Comparison of ENCODE assay signal across 15 cellular contexts in genomic region chr4:118825799-118826198, GRCh38. TPM values are rescaled to one million over a fixed set of nuclear protein-coding genes. Genes with fewer than 3 reads are reported as not detected.
DNase-seq lines count a peak whose midpoint lies in the region; ATAC-seq and TF ChIP-seq lines count a peak whose summit lies in the region.
"Had no signal": no experiment of that assay in that cellular context is flagged by ENCODE, and none has a peak within 500 bp of the region (broad histone marks: within the 10 kb centered on the region; RNA-seq: fewer than 3 reads in every experiment).

No MANE protein-coding gene starts in this region.

- no peaks in the 10 kb centered on the region for H3K9me3 ChIP-seq in sigmoid colon
- no peaks in the 10 kb centered on the region for H3K9me3 ChIP-seq in colonic mucosa

- no peak overlapping the region for H3K4me3 ChIP-seq in sigmoid colon
- H3K4me3 ChIP-seq in colonic mucosa = no peak overlapping the region

- H3K27me3 ChIP-seq in sigmoid colon (no peaks in the 10 kb centered on the region), colonic mucosa (no peaks in the 10 kb centered on the region)

- no peak for TF ChIP-seq CTCF in natural killer cell (IDR thresholded peaks at IDR 0.05)
- no peak for TF ChIP-seq CTCF in sigmoid colon (IDR thresholded peaks at IDR 0.05)
- no peak for TF ChIP-seq CTCF in colonic mucosa (IDR thresholded peaks at IDR 0.05)

- no peak overlapping the region for H3K9ac ChIP-seq in colonic mucosa (ENCODE audit: low read depth in 2 of 2, low read length in 2 of 2)

- no peak overlapping the region for H3K27ac ChIP-seq in sigmoid colon
- H3K27ac ChIP-seq in colonic mucosa = no peak overlapping the region

- H3K4me3 Mint-ChIP-seq in natural killer cell treated with Interleukin-12 subunit alpha and Interleukin-12 subunit beta and Interleukin-15 and Interleukin-18, amount 100 ng/mL, for 72 hours = peak overlapping the region; percentile 4
- no peak overlapping the region for H3K4me3 Mint-ChIP-seq in natural killer cell
- H3K4me3 Mint-ChIP-seq: neural crest cell had no signal

- no peaks in the 10 kb centered on the region for H3K9me3 Mint-ChIP-seq in natural killer cell treated with Interleukin-12 subunit alpha and Interleukin-12 subunit beta and Interleukin-15 and Interleukin-18, amount 100 ng/mL, for 72 hours
- H3K9me3 Mint-ChIP-seq in natural killer cell = no peaks in the 10 kb centered on the region
- H3K9me3 Mint-ChIP-seq: neural crest cell had no signal

- no peak for DNase-seq in natural killer cell treated with Interleukin-12 subunit alpha and Interleukin-12 subunit beta and Interleukin-15 and Interleukin-18, amount 100 ng/mL, for 72 hours (ENCODE audit: low spot score)
- no peak for DNase-seq in natural killer cell
- DNase-seq in sigmoid colon = no peak
- no peak for DNase-seq in COLO668 (lab: John Stamatoyannopoulos, UW; ENCODE audit: unreplicated experiment)
- no peak for DNase-seq in colonic mucosa
- DNase-seq: ACHN; central memory CD4-positive, alpha-beta T cell; DMS79 treated with DMSO at 0.1 percent for 48 hours; MV-4-11; NCI-H524 had no signal

- TF ChIP-seq POLR2A in sigmoid colon (IDR thresholded peaks at IDR 0.05) = no peak

- H3K4me1 ChIP-seq in sigmoid colon (peaks cover 0 to 31% (median 21%) of the 10 kb centered on the region in 4 donors), colonic mucosa (no peaks in the 10 kb centered on the region)

- no peak overlapping the region for H3K27ac Mint-ChIP-seq in natural killer cell treated with Interleukin-12 subunit alpha and Interleukin-12 subunit beta and Interleukin-15 and Interleukin-18, amount 100 ng/mL, for 72 hours
- peak overlapping the region in 1 of 2 donors; percentile 3 for H3K27ac Mint-ChIP-seq in natural killer cell

- intact Hi-C loops in natural killer cell (cut with micrococcal nuclease) = no loop called here
- intact Hi-C loops in sigmoid colon (cut with DNase I) = no loop called here
- intact Hi-C loops in colonic mucosa (cut with DNase I) = no loop called here

- 74 to 82% methylated on average over 3 of the region's 3 CpGs for WGBS in sigmoid colon, 2 donors

- H3K36me3 Mint-ChIP-seq in natural killer cell treated with Interleukin-12 subunit alpha and Interleukin-12 subunit beta and Interleukin-15 and Interleukin-18, amount 100 ng/mL, for 72 hours = peaks cover 34% of the 10 kb centered on the region
- peaks cover 17% of the 10 kb centered on the region for H3K36me3 Mint-ChIP-seq in natural killer cell

- no peak for ATAC-seq in natural killer cell treated with Interleukin-12 subunit alpha and Interleukin-12 subunit beta and Interleukin-15 and Interleukin-18, amount 100 ng/mL, for 72 hours
- ATAC-seq in natural killer cell = no peak
- peak; percentile 58 for ATAC-seq in HG02571 (IDR thresholded peaks at IDR 0.05; ENCODE audit: unreplicated experiment)
- peak; percentile 76 for ATAC-seq in HG03469 (IDR thresholded peaks at IDR 0.05; ENCODE audit: unreplicated experiment)
- ATAC-seq in GM19328 (IDR thresholded peaks at IDR 0.05; ENCODE audit: unreplicated experiment) = no peak
- ATAC-seq: Right ventricle myocardium inferior had no signal

- H3K27me3 Mint-ChIP-seq in natural killer cell treated with Interleukin-12 subunit alpha and Interleukin-12 subunit beta and Interleukin-15 and Interleukin-18, amount 100 ng/mL, for 72 hours = no peaks in the 10 kb centered on the region
- H3K27me3 Mint-ChIP-seq in natural killer cell (ENCODE audit: low read depth in 2 of 2) = no peaks in the 10 kb centered on the region

- peaks cover 31 to 45% of the 10 kb centered on the region in 2 donors for H3K4me1 Mint-ChIP-seq in natural killer cell treated with Interleukin-12 subunit alpha and Interleukin-12 subunit beta and Interleukin-15 and Interleukin-18, amount 100 ng/mL, for 72 hours (ENCODE audit: low read depth in 2 of 2)
- peaks cover 29 to 31% of the 10 kb centered on the region in 2 donors for H3K4me1 Mint-ChIP-seq in natural killer cell

- H3K36me3 ChIP-seq in sigmoid colon (peaks cover 0 to 18% (median 5%) of the 10 kb centered on the region in 4 donors), colonic mucosa (peaks cover 6% of the 10 kb centered on the region)

- TF ChIP-seq EP300 in sigmoid colon (IDR thresholded peaks at IDR 0.05) = no peak

RNA-seq across cellular contexts. Expression of gene SEC24D, which starts 10.1 kb away (rescaled TPM):
- 10 to 100 TPM; 76.7 to 89.9 TPM for total RNA-seq in natural killer cell treated with Interleukin-12 subunit alpha and Interleukin-12 subunit beta and Interleukin-15 and Interleukin-18, amount 100 ng/mL, for 72 hours
- total RNA-seq in natural killer cell = 10 to 100 TPM; 32.7 to 50.2 (median 35.2) TPM
- 10 to 100 TPM; 27.6 to 42.4 (median 33.4) TPM for total RNA-seq in sigmoid colon
- polyA plus RNA-seq in sigmoid colon = 10 to 100 TPM; 18.6 to 27.0 (median 18.7) TPM
- total RNA-seq in colonic mucosa = 10 to 100 TPM; 71.8 to 77.0 TPM

Comparison
In these comparisons a context has a peak if more than half of its experiments do, and no peak if none do; other contexts are left out.
1. ATAC-seq: peak in HG02571 (single experiment) and HG03469 (single experiment); none in natural killer cell treated with Interleukin-12 subunit alpha and Interleukin-12 subunit beta and Interleukin-15 and Interleukin-18, amount 100 ng/mL, for 72 hours (0 of 2), natural killer cell (0 of 3) and GM19328 (single experiment).